In genomic region chr12:115208098-115208497, GRCh38 we compare ENCODE assay signal across 17 cellular contexts.
A peak's percentile ranks its signal among the peaks of the same experiment; 100 is the strongest.
DNase-seq lines count a peak whose midpoint lies in the region; ATAC-seq, FAIRE-seq and TF ChIP-seq lines count a peak whose summit lies in the region.
"Had no signal": no experiment of that assay in that cellular context is flagged by ENCODE, and none has a peak within 500 bp of the region (broad histone marks: within the 10 kb centered on the region; RNA-seq: fewer than 3 reads in every experiment).

No MANE protein-coding gene starts in this region.

- no peak for TF ChIP-seq POLR2A in H1 (IDR thresholded peaks at IDR 0.05; ENCODE audit: control extremely low read depth in 1 of 2, low read depth in 2 of 2, low read length in 2 of 2)

- H3K9me3 ChIP-seq in MM.1S (replicated peaks; ENCODE audit: insufficient read depth, low read length) (no peaks in the 10 kb centered on the region), H1 (ENCODE audit: insufficient read depth in 2 of 2, low read depth in 1 of 2, low read length in 1 of 2) (no peaks in the 10 kb centered on the region; a peak in 1 of 4 replicates), mesodermal cell (ENCODE audit: control insufficient read depth, low read length) (peaks cover 7% of the 10 kb centered on the region)

- CTCF ChIA-PET in H1 (lab: Charles Lee; ENCODE audit: partially characterized antibody) = interaction anchor here (0.8 to 1.9 kb wide), 5 partner anchors 15 to 540 kb away, joined by 3 to 5 read pairs (median 3); no protein-coding TSS in a partner anchor

- FAIRE-seq in H1 (lab: Jason Lieb, UNC) = no peak
- FAIRE-seq: A549, D721Med, G401.6, GM12892 had no signal

- DNase-seq in MM.1S = peak; percentile 5
- no peak for DNase-seq in H1 (ENCODE audit: low read depth in 1 of 2, low spot score in 2 of 2)
- DNase-seq in OCI-M2 (lab: John Stamatoyannopoulos, UW; ENCODE audit: unreplicated experiment) = no peak
- no peak for DNase-seq in caudate nucleus (lab: John Stamatoyannopoulos, UW)
- DNase-seq: CD8-positive, alpha-beta T cell; COR-L47; DMS153; DMS79 treated with DMSO at 0.1 percent for 48 hours; EL had no signal

- H2BK5ac ChIP-seq in H1 (ENCODE audit: low read depth, low read length) = no peak overlapping the region

- POLR2A ChIA-PET in H1 (lab: Charles Lee; ENCODE audit: partially characterized antibody) = no interaction called here

- H4K20me1 ChIP-seq in MM.1S (ENCODE audit: insufficient read depth, low read length) (no peaks in the 10 kb centered on the region), H1 (replicated peaks in 1 of 2; ENCODE audit: control insufficient read depth in 1 of 2, insufficient read depth in 2 of 2, low read length in 2 of 2) (no peaks in the 10 kb centered on the region)

- H2BK15ac ChIP-seq in H1 (ENCODE audit: low read length) = no peak overlapping the region

- H3K23me2 ChIP-seq in H1 (ENCODE audit: low read depth, low read length) = no peaks in the 10 kb centered on the region

- no peak overlapping the region for H3K4me3 ChIP-seq in MM.1S (ENCODE audit: low read length)
- H3K4me3 ChIP-seq in H1 (ENCODE audit: extremely low read depth in 1 of 4, insufficient read depth in 2 of 4, low read depth in 3 of 4, low read length in 4 of 4) = no peak overlapping the region
- no peak overlapping the region for H3K4me3 ChIP-seq in mesodermal cell (ENCODE audit: extremely low read depth, insufficient read depth, low read length, poor library complexity, severe bottlenecking)
- H3K4me3 ChIP-seq: A549 had no signal

- H3F3A ChIP-seq in MM.1S (ENCODE audit: insufficient read depth, low read length) = no peaks in the 10 kb centered on the region

- no peak overlapping the region for H3K23ac ChIP-seq in H1 (ENCODE audit: insufficient read length)

- H4K91ac ChIP-seq in H1 (replicated peaks; ENCODE audit: insufficient read length, low read length) = no peak overlapping the region

- no peaks in the 10 kb centered on the region for H3K9me2 ChIP-seq in MM.1S (replicated peaks; ENCODE audit: insufficient read depth, low read length)

- no peak for TF ChIP-seq CTCF in MM.1S (IDR thresholded peaks at IDR 0.05; ENCODE audit: low read length)
- peak in 2 of 3 experiments; percentile 5 to 18; a peak in 3 of 4 replicates for TF ChIP-seq CTCF in H1 (IDR thresholded peaks at IDR 0.05; ENCODE audit: control extremely low read depth in 1 of 3, insufficient read depth in 1 of 3, low read depth in 1 of 3, low read length in 3 of 3)

- no peak overlapping the region for H3K27ac ChIP-seq in MM.1S (ENCODE audit: low read length)
- no peak overlapping the region for H3K27ac ChIP-seq in H1 (ENCODE audit: low read depth, low read length)
- peak overlapping the region; percentile 58 for H3K27ac ChIP-seq in mesodermal cell (ENCODE audit: low read depth, low read length, severe bottlenecking)
- H3K27ac ChIP-seq in caudate nucleus (ENCODE audit: low read depth, low read length) = no peak overlapping the region
- H3K27ac ChIP-seq: A549 had no signal

- H4K8ac ChIP-seq in H1 (ENCODE audit: extremely low read depth, insufficient read depth, low read length) = no peak overlapping the region

- no peak overlapping the region for H3K14ac ChIP-seq in H1 (ENCODE audit: insufficient read length)

- peak; percentile 24 to 38 for TF ChIP-seq RAD21 in H1 (IDR thresholded peaks at IDR 0.05 in 1 of 2, conservative IDR thresholded peaks at IDR 0.05 in 1 of 2; ENCODE audit: low read depth in 2 of 2, low read length in 2 of 2)

- H3K79me2 ChIP-seq in MM.1S (ENCODE audit: low read length) (no peaks in the 10 kb centered on the region), H1 (ENCODE audit: control insufficient read depth in 1 of 2, insufficient read depth in 2 of 2, low read length in 2 of 2) (no peaks in the 10 kb centered on the region)

- H3K36me3 ChIP-seq in MM.1S (replicated peaks; ENCODE audit: insufficient read depth, low read length) (no peaks in the 10 kb centered on the region), H1 (ENCODE audit: control insufficient read depth in 2 of 4, insufficient read depth in 4 of 4, low read length in 3 of 4) (no peaks in the 10 kb centered on the region), mesodermal cell (ENCODE audit: control insufficient read depth, insufficient read depth, low read length) (no peaks in the 10 kb centered on the region)

- no peak overlapping the region for H4K5ac ChIP-seq in H1 (ENCODE audit: insufficient read length, low read depth, low read length)

- H2BK12ac ChIP-seq in H1 (ENCODE audit: low read depth, low read length) = no peak overlapping the region

- H3K9ac ChIP-seq in MM.1S (ENCODE audit: low read length) = no peak overlapping the region
- H3K9ac ChIP-seq in H1 (replicated peaks in 1 of 4; ENCODE audit: extremely low read depth in 1 of 4, low read depth in 3 of 4, low read length in 3 of 4) = no peak overlapping the region

- no peak overlapping the region for H3K18ac ChIP-seq in H1 (ENCODE audit: extremely low read depth, low read length)

- H2AFZ ChIP-seq in MM.1S (ENCODE audit: low read length) = no peak overlapping the region
- no peak overlapping the region for H2AFZ ChIP-seq in H1 (ENCODE audit: low read length)

- H3K4me1 ChIP-seq in MM.1S (ENCODE audit: low read length) = no peaks in the 10 kb centered on the region
- peaks cover 0 to 8% (median under 1%) of the 10 kb centered on the region in 4 experiments; a peak in 4 of 7 replicates for H3K4me1 ChIP-seq in H1 (replicated peaks in 1 of 4; ENCODE audit: control insufficient read depth in 3 of 4, insufficient read depth in 4 of 4, low read length in 3 of 4)
- H3K4me1 ChIP-seq in mesodermal cell (ENCODE audit: control insufficient read depth, insufficient read depth, low read length, poor library complexity, severe bottlenecking) = peaks cover 12% of the 10 kb centered on the region
- H3K4me1 ChIP-seq: A549 had no signal

- ATAC-seq in HG02623 (IDR thresholded peaks at IDR 0.05; ENCODE audit: unreplicated experiment) (no peak), HG03280 (IDR thresholded peaks at IDR 0.05; ENCODE audit: unreplicated experiment) (no peak)
- ATAC-seq: A549; CD8-positive, alpha-beta T cell; HCT116 had no signal

- H2BK20ac ChIP-seq in H1 (ENCODE audit: low read length) = no peak overlapping the region

- H2AK5ac ChIP-seq in H1 (ENCODE audit: low read depth, low read length) = no peak overlapping the region

- no peak overlapping the region for H3K4ac ChIP-seq in H1 (replicated peaks; ENCODE audit: insufficient read length, low read depth, low read length)

- TF ChIP-seq EP300 in H1 (IDR thresholded peaks at IDR 0.05; ENCODE audit: borderline replicate concordance in 1 of 2, low read depth in 2 of 2, low read length in 2 of 2) = no peak

- WGBS in H1 (ENCODE audit: extremely low coverage in 1 of 2, insufficient coverage in 1 of 2, insufficient read length in 1 of 2, insufficient replicate concordance in 2 of 2, low coverage in 1 of 2, low lambda C conversion rate in 2 of 2, missing lambda C conversion rate in 1 of 2), 2 experiments = 82% methylated on average over 6 of the region's 6 CpGs; no CpG with 5 or more reads in 1 of the 2 experiments
- WGBS in mesodermal cell (ENCODE audit: insufficient coverage in 2 of 2), 2 experiments = 84 to 93% methylated on average over 5 to 6 of the region's 6 CpGs

- no peak overlapping the region for H3K56ac ChIP-seq in H1 (replicated peaks; ENCODE audit: insufficient read length, low read depth, low read length)

- no peaks in the 10 kb centered on the region for H3K79me1 ChIP-seq in H1 (ENCODE audit: low read depth, low read length)

- H3K27me3 ChIP-seq in MM.1S (replicated peaks; ENCODE audit: insufficient read depth, low read length) = peaks cover 9% of the 10 kb centered on the region; the same call in 1 of the 2 replicates
- H3K27me3 ChIP-seq in H1 (replicated peaks in 1 of 4; ENCODE audit: control insufficient read depth in 3 of 4, extremely low read depth in 1 of 4, insufficient read depth in 3 of 4, low read length in 3 of 4) = no peaks in the 10 kb centered on the region; a peak in 1 of 7 replicates

- no peak overlapping the region for H2BK120ac ChIP-seq in H1 (replicated peaks; ENCODE audit: low read depth, low read length)

- H3K4me2 ChIP-seq in MM.1S (ENCODE audit: low read depth, low read length) (no peak overlapping the region), H1 (ENCODE audit: insufficient read depth in 1 of 2, low read depth in 2 of 2, low read length in 2 of 2) (no peak overlapping the region)
- H3K4me2 ChIP-seq: A549 had no signal

TF ChIP-seq in H1, 55 proteins besides CTCF, POLR2A, EP300 and RAD21:
- no peak for TF ChIP-seq SIX5 (IDR thresholded peaks at IDR 0.05; ENCODE audit: low read depth, low read length)
- no peak for TF ChIP-seq FOSL1 (IDR thresholded peaks at IDR 0.05; ENCODE audit: insufficient read depth, low read depth, low read length)
- no peak for TF ChIP-seq POLR2AphosphoS5 (IDR thresholded peaks at IDR 0.05; ENCODE audit: low read depth, low read length)
- no peak for TF ChIP-seq SUZ12 (IDR thresholded peaks at IDR 0.05; ENCODE audit: low read length)
TF ChIP-seq in H1: peak in this region for 0.
